ENCODE assay signal across 16 cellular contexts in genomic region chr4:109993116-109993515, GRCh38.
DNase-seq lines count a peak whose midpoint lies in the region; TF ChIP-seq lines count a peak whose summit lies in the region.
"Had no signal": no experiment of that assay in that cellular context is flagged by ENCODE, and none has a peak within 500 bp of the region (broad histone marks: within the 10 kb centered on the region; RNA-seq: fewer than 3 reads in every experiment).

No MANE protein-coding gene starts in this region.

- CTCF ChIA-PET in OCI-LY7 (lab: Charles Lee; ENCODE audit: unreplicated experiment), result no interaction called here

- WGBS in hepatocyte (ENCODE audit: low lambda C conversion rate, missing lambda C conversion rate), result 53% methylated on average over 4 of the region's 4 CpGs

- H2AFZ ChIP-seq in OCI-LY7 (ENCODE audit: low read length), result peak overlapping the region; percentile 89; the same call in 1 of the 2 replicates
- no peak overlapping the region for H2AFZ ChIP-seq in hepatocyte
- H2AFZ ChIP-seq: GM23248 had no signal

- H3K4me1 ChIP-seq in OCI-LY7 (ENCODE audit: insufficient read depth, low read length, poor library complexity, severe bottlenecking) (peaks cover 76% of the 10 kb centered on the region), hepatocyte (ENCODE audit: insufficient read depth) (no peaks in the 10 kb centered on the region)

- no peaks in the 10 kb centered on the region for H3K36me3 Mint-ChIP-seq in nephron (ENCODE audit: low read depth)
- H3K36me3 Mint-ChIP-seq: CD4-positive, alpha-beta memory T cell had no signal

- H3K27me3 Mint-ChIP-seq in nephron (ENCODE audit: low read depth), result peaks cover 12% of the 10 kb centered on the region

- H3K27ac Mint-ChIP-seq in nephron, result peak overlapping the region in 2 of 3 experiments; percentile 54 to 59
- H3K27ac Mint-ChIP-seq: CD4-positive, alpha-beta memory T cell had no signal

- H3K27ac ChIP-seq in OCI-LY7 (ENCODE audit: low read depth, low read length, poor library complexity, severe bottlenecking), result no peak overlapping the region
- no peak overlapping the region for H3K27ac ChIP-seq in hepatocyte
- H3K27ac ChIP-seq: GM23248 had no signal

- intact Hi-C loops in OCI-LY7 (cut with micrococcal nuclease; ENCODE audit: unreplicated experiment) (loop anchor here (5.0 to 10.0 kb wide), 3 partner anchors 436 to 712 kb away; partner anchors contain the start of gene SEC24B), cardiac septum (cut with DNase I) (no loop called here)

- DNase-seq in LHCN-M2 (ENCODE audit: low read depth) (peak; percentile 64), OCI-LY7 (ENCODE audit: low spot score) (no peak), cardiac septum (ENCODE audit: low spot score) (no peak), hepatocyte (ENCODE audit: low spot score) (no peak), mucosa of gallbladder (ENCODE audit: low spot score) (no peak)
- DNase-seq: C1 segment of cervical spinal cord; Calu3; CD4-positive, alpha-beta memory T cell; COR-L47; DMS53; DMS79 treated with DMSO at 0.1 percent for 48 hours; GF-D8; GM23248; H7; HCEC 1CT had no signal

- H3K9me3 Mint-ChIP-seq in nephron, result no peaks in the 10 kb centered on the region
- H3K9me3 Mint-ChIP-seq: CD4-positive, alpha-beta memory T cell had no signal

- H3K36me3 ChIP-seq in OCI-LY7 (ENCODE audit: insufficient read depth, low read length), result no peaks in the 10 kb centered on the region
- H3K36me3 ChIP-seq in hepatocyte (replicated peaks; ENCODE audit: insufficient read depth, low read depth), result no peaks in the 10 kb centered on the region

- H3K4me1 Mint-ChIP-seq in nephron, result peaks cover 28% of the 10 kb centered on the region

- H3K79me2 ChIP-seq in OCI-LY7 (ENCODE audit: insufficient read depth, low read depth, low read length), result no peaks in the 10 kb centered on the region
- no peaks in the 10 kb centered on the region for H3K79me2 ChIP-seq in hepatocyte

- H4K20me1 ChIP-seq in OCI-LY7 (ENCODE audit: insufficient read depth, low read length), result no peaks in the 10 kb centered on the region
- H4K20me1 ChIP-seq in hepatocyte (ENCODE audit: insufficient read depth, poor library complexity, severe bottlenecking), result no peaks in the 10 kb centered on the region

- TF ChIP-seq CTCF in OCI-LY7 (conservative IDR thresholded peaks at IDR 0.05; ENCODE audit: low read length), result no peak
- TF ChIP-seq CTCF in nephron (IDR thresholded peaks at IDR 0.05; ENCODE audit: unreplicated experiment in 3 of 3), result no peak
- no peak for TF ChIP-seq CTCF in hepatocyte (IDR thresholded peaks at IDR 0.05; ENCODE audit: poor library complexity)

- H3K4me3 ChIP-seq in OCI-LY7 (ENCODE audit: low read depth, low read length, poor library complexity, severe bottlenecking), result no peak overlapping the region
- no peak overlapping the region for H3K4me3 ChIP-seq in hepatocyte
- H3K4me3 ChIP-seq: GM23248 had no signal

- H3K4me2 ChIP-seq in OCI-LY7 (ENCODE audit: low read length) (peak overlapping the region; percentile 60), hepatocyte (no peak overlapping the region)

- peaks cover 3% of the 10 kb centered on the region for H3K27me3 ChIP-seq in hepatocyte

- no TSS peak for BruUV-seq in OCI-LY7 (replicated peaks; lab: Mats Ljungman, UMichigan)

- H3K9me3 ChIP-seq in OCI-LY7 (ENCODE audit: low read length) (no peaks in the 10 kb centered on the region), hepatocyte (ENCODE audit: low read depth) (no peaks in the 10 kb centered on the region)

- H3K9me2 ChIP-seq in OCI-LY7 (ENCODE audit: insufficient read depth, low read length), result no peaks in the 10 kb centered on the region
- H3K9me2 ChIP-seq in hepatocyte (replicated peaks; ENCODE audit: insufficient read depth), result no peaks in the 10 kb centered on the region

- POLR2A ChIA-PET in OCI-LY7 (lab: Charles Lee), result interaction anchor here (0.5 to 1.1 kb wide), 7 partner anchors 211 to 840 kb away, joined by 3 to 5 read pairs (median 4); no protein-coding TSS in a partner anchor

- H3K4me3 Mint-ChIP-seq in nephron, result no peak overlapping the region
- H3K4me3 Mint-ChIP-seq: CD4-positive, alpha-beta memory T cell had no signal
